6 cellular contexts compared by ENCODE assay signal in genomic region chr9:98031169-98031568, GRCh38.
"Had no signal": no experiment of that assay in that cellular context is flagged by ENCODE, and none has a peak within 500 bp of the region (broad histone marks: within the 10 kb centered on the region; RNA-seq: fewer than 3 reads in every experiment).

No MANE protein-coding gene starts in this region.

- H3K27ac ChIP-seq: HL-60 had no signal

- H3K4me2 ChIP-seq: GM23338 had no signal

- H2AFZ ChIP-seq: GM23338 had no signal

- FAIRE-seq: H1, HTR-8/SVneo had no signal

- DNase-seq: H9, KG1 had no signal

- ATAC-seq: GM23338 had no signal

- H3K4me3 ChIP-seq: GM23338 had no signal
